Comparison of ENCODE assay signal across 8 cellular contexts in genomic region chr18:23584019-23584970, GRCh38. TPM values are rescaled to one million over a fixed set of nuclear protein-coding genes. Genes with fewer than 3 reads are reported as not detected.
A peak's percentile ranks its signal among the peaks of the same experiment; 100 is the strongest.
DNase-seq lines count a peak whose midpoint lies in the region; ATAC-seq, FAIRE-seq and TF ChIP-seq lines count a peak whose summit lies in the region.

No MANE protein-coding gene starts in this region.

- H3K36me3 ChIP-seq in ES-I3 (ENCODE audit: insufficient read depth, low read length), result no peaks in the 10 kb centered on the region; the same call in 1 of the 2 replicates
- no peaks in the 10 kb centered on the region; the same call in 1 of the 2 replicates for H3K36me3 ChIP-seq in PC-3 (ENCODE audit: low read depth, low read length)
- H3K36me3 ChIP-seq in endothelial cell of umbilical vein (ENCODE audit: control insufficient read depth in 2 of 2, extremely low read depth in 1 of 2, insufficient read depth in 2 of 2, low read length in 2 of 2), result no peaks in the 10 kb centered on the region
- H3K36me3 ChIP-seq in parathyroid adenoma (ENCODE audit: control insufficient read depth, insufficient read depth, low read length), result no peaks in the 10 kb centered on the region

- no peak for ATAC-seq in PC-3

- no peak overlapping the region for H3K27ac ChIP-seq in PC-3 (ENCODE audit: low read length)
- H3K27ac ChIP-seq in endothelial cell of umbilical vein (ENCODE audit: insufficient read depth, low read depth, low read length), result no peak overlapping the region
- H3K27ac ChIP-seq in parathyroid adenoma, result peak overlapping the region; percentile 99

- peaks cover 30% of the 10 kb centered on the region for H4K20me1 ChIP-seq in PC-3 (ENCODE audit: low read length)
- peaks cover 3% of the 10 kb centered on the region for H4K20me1 ChIP-seq in endothelial cell of umbilical vein (replicated peaks; ENCODE audit: control insufficient read depth, extremely low read depth, insufficient read depth, low read length)

- CTCF ChIA-PET in PC-3 (lab: Charles Lee) (no interaction called here), endothelial cell of umbilical vein (lab: Charles Lee) (interaction anchor here (1.5 kb wide), 1 partner anchor 86 kb away, joined by 4 read pairs; no protein-coding TSS in a partner anchor)

- H3K4me1 ChIP-seq in ES-I3 (ENCODE audit: insufficient read depth, low read length) (peaks cover 11% of the 10 kb centered on the region), PC-3 (ENCODE audit: insufficient read depth, low read length) (peaks cover 33% of the 10 kb centered on the region), endothelial cell of umbilical vein (ENCODE audit: control insufficient read depth, extremely low read depth, insufficient read depth, low read length) (peaks cover 18% of the 10 kb centered on the region), parathyroid adenoma (peaks cover 36% of the 10 kb centered on the region)

- H3K27me3 ChIP-seq in PC-3 (ENCODE audit: low read length) (no peaks in the 10 kb centered on the region), endothelial cell of umbilical vein (ENCODE audit: control insufficient read depth in 2 of 2, insufficient read depth in 2 of 2, low read length in 2 of 2) (no peaks in the 10 kb centered on the region), parathyroid adenoma (ENCODE audit: control insufficient read depth, insufficient read depth, low read length) (no peaks in the 10 kb centered on the region)

- H3K4me3 ChIP-seq in PC-3 (ENCODE audit: low read length) (peak overlapping the region; percentile 40; the same call in 1 of the 2 replicates), endothelial cell of umbilical vein (replicated peaks in 1 of 3; ENCODE audit: insufficient read depth in 1 of 3, low read depth in 1 of 3, low read length in 3 of 3) (no peak overlapping the region), parathyroid adenoma (ENCODE audit: low read depth, low read length) (peak overlapping the region; percentile 98)

- H3F3A ChIP-seq in PC-3 (ENCODE audit: low read length, unreplicated experiment), result no peaks in the 10 kb centered on the region

- H3K9me3 ChIP-seq in ES-I3 (ENCODE audit: control insufficient read depth, insufficient read depth, low read length) (no peaks in the 10 kb centered on the region), PC-3 (ENCODE audit: low read length) (no peaks in the 10 kb centered on the region), endothelial cell of umbilical vein (replicated peaks; ENCODE audit: control insufficient read depth, insufficient read depth, low read length) (no peaks in the 10 kb centered on the region), parathyroid adenoma (ENCODE audit: control insufficient read depth, low read length) (no peaks in the 10 kb centered on the region)

- DNase-seq in PC-3 (no peak), endothelial cell of umbilical vein (ENCODE audit: low read depth, low spot score) (no peak), NCI-H1436 treated with DMSO at 0.1 percent for 48 hours (lab: John Stamatoyannopoulos, UW) (no peak), HTR-8/SVneo (ENCODE audit: insufficient read length, low spot score) (no peak), ACHN (no peak)
- DNase-seq in stimulated activated CD4-positive, alpha-beta T cell treated with anti-CD3 and anti-CD28 coated beads, Interleukin-4, amount 100 ng/mL, for 1 hour, result no peak

- in situ Hi-C loops in ACHN (cut with HindIII; ENCODE audit: low pct_ligation_motif_present, low pct_unique_long_range_greater_than_20kb, low sequenced_read_pairs), result no loop called here

- BruUV-seq in PC-3 (replicated peaks; lab: Mats Ljungman, UMichigan), result no TSS peak
- BruUV-seq in endothelial cell of umbilical vein (replicated peaks; lab: Mats Ljungman, UMichigan), result no TSS peak

- H3K9me1 ChIP-seq in endothelial cell of umbilical vein (replicated peaks; ENCODE audit: control insufficient read depth, extremely low read depth, insufficient read depth, low read length), result no peaks in the 10 kb centered on the region

- dilution Hi-C loops in endothelial cell of umbilical vein (cut with MboI; ENCODE audit: extremely low pct_ligation_motif_present, low sequenced_read_pairs), result no loop called here

- no peaks in the 10 kb centered on the region for H3K9me2 ChIP-seq in PC-3 (replicated peaks; ENCODE audit: low read length)

- H2AFZ ChIP-seq in PC-3 (ENCODE audit: low read length), result no peak overlapping the region
- H2AFZ ChIP-seq in endothelial cell of umbilical vein (ENCODE audit: low read depth, low read length), result no peak overlapping the region
- H2AFZ ChIP-seq in parathyroid adenoma, result no peak overlapping the region

- intact Hi-C loops in PC-3 (cut with micrococcal nuclease) (no loop called here), endothelial cell of umbilical vein (cut with micrococcal nuclease) (no loop called here)

- TF ChIP-seq CTCF in PC-3 (conservative IDR thresholded peaks at IDR 0.05; ENCODE audit: low read depth, low read length) (no peak), endothelial cell of umbilical vein (IDR thresholded peaks at IDR 0.05; ENCODE audit: extremely low read depth in 1 of 2, insufficient read depth in 1 of 2, low read depth in 1 of 2, low read length in 2 of 2) (no peak), parathyroid adenoma (IDR thresholded peaks at IDR 0.05) (no peak)

- POLR2A ChIA-PET in PC-3 (lab: Charles Lee; ENCODE audit: unreplicated experiment), result interaction anchor here (0.6 kb wide), 2 partner anchors 485 to 909 kb away, joined by 3 to 11 read pairs; no protein-coding TSS in a partner anchor
- POLR2A ChIA-PET in endothelial cell of umbilical vein (lab: Charles Lee), result no interaction called here

- H3K4me2 ChIP-seq in PC-3 (ENCODE audit: low read length) (peak overlapping the region; percentile 91), endothelial cell of umbilical vein (ENCODE audit: insufficient read depth, low read length) (peak overlapping the region; percentile 33), parathyroid adenoma (ENCODE audit: low read length) (peak overlapping the region; percentile 83)

- TF ChIP-seq POLR2A in endothelial cell of umbilical vein (IDR thresholded peaks at IDR 0.05; ENCODE audit: low read depth, low read length), result no peak

- H3K9ac ChIP-seq in ES-I3 (ENCODE audit: low read depth, low read length) (peak overlapping the region; percentile 2; the same call in 1 of the 2 replicates), PC-3 (ENCODE audit: low read length) (peak overlapping the region; percentile 95; the same call in 1 of the 2 replicates), endothelial cell of umbilical vein (replicated peaks; ENCODE audit: extremely low read depth, insufficient read depth, low read length) (no peak overlapping the region), parathyroid adenoma (no peak overlapping the region)

- FAIRE-seq in endothelial cell of umbilical vein (lab: Jason Lieb, UNC) (no peak), HTR-8/SVneo (lab: Jason Lieb, UNC) (no peak)

- peaks cover 68% of the 10 kb centered on the region for H3K79me2 ChIP-seq in PC-3 (ENCODE audit: low read length)
- H3K79me2 ChIP-seq in endothelial cell of umbilical vein (ENCODE audit: control insufficient read depth, insufficient read depth, low read length), result peaks cover 63% of the 10 kb centered on the region
- peaks cover 60% of the 10 kb centered on the region for H3K79me2 ChIP-seq in parathyroid adenoma

TF ChIP-seq in endothelial cell of umbilical vein, 7 proteins besides CTCF, POLR2A, EP300 and RAD21:
- TF ChIP-seq JUN (IDR thresholded peaks at IDR 0.05; ENCODE audit: borderline replicate concordance, insufficient read depth, insufficient read length, low read depth), result no peak
- no peak for TF ChIP-seq FOS (IDR thresholded peaks at IDR 0.05; ENCODE audit: borderline replicate concordance, insufficient read depth, low read length)
- TF ChIP-seq POLR2AphosphoS5 (IDR thresholded peaks at IDR 0.05; ENCODE audit: insufficient read depth, low read depth, low read length), result no peak
- no peak for TF ChIP-seq GATA2 (IDR thresholded peaks at IDR 0.05; ENCODE audit: insufficient read depth, insufficient read length, low read depth, low read length)
- no peak for TF ChIP-seq EZH2 (IDR thresholded peaks at IDR 0.05; ENCODE audit: borderline replicate concordance, low read depth, low read length, severe bottlenecking)
TF ChIP-seq in endothelial cell of umbilical vein: peak in this region for 0.

RNA-seq across cellular contexts. Expression of gene NPC1, which starts 2.0 kb away (rescaled TPM):
- total RNA-seq in PC-3 (2014; rRNA removed) (85.5 and 122 TPM in 2 replicates), endothelial cell of umbilical vein (45.2 and 58.2 TPM in 2 replicates)
- 38.9 and 40.6 TPM in 2 replicates for polyA plus RNA-seq in endothelial cell of umbilical vein
- polyA plus RNA-seq in endothelial cell of umbilical vein (2011; cell fraction: cytosol; rRNA removed), result 33.1 and 33.7 TPM in 2 replicates
- polyA plus RNA-seq in endothelial cell of umbilical vein (2011; cell fraction: nucleus; rRNA removed), result 62.0 and 72.7 TPM in 2 replicates
- 27.2 and 39.7 TPM in 2 replicates for polyA plus RNA-seq in endothelial cell of umbilical vein (2012)
- 104 and 109 TPM in 2 replicates for polyA minus RNA-seq in endothelial cell of umbilical vein
- polyA minus RNA-seq in endothelial cell of umbilical vein (2011; cell fraction: cytosol; rRNA and poly(A)+ RNA removed), result 82.0 TPM
- 71.9 and 106 TPM in 2 replicates for polyA minus RNA-seq in endothelial cell of umbilical vein (2011; cell fraction: nucleus; rRNA and poly(A)+ RNA removed)

Comparison
In these comparisons a context has a peak if more than half of its experiments do, and no peak if none do; other contexts are left out.
1. H3K9ac ChIP-seq: peak in ES-I3 (single experiment) and PC-3 (single experiment); none in endothelial cell of umbilical vein (single experiment) and parathyroid adenoma (single experiment).
2. H3K4me2 ChIP-seq: peak in every context shown above with its lines; median percentile 91 in PC-3; 83 in parathyroid adenoma; 33 in endothelial cell of umbilical vein.
3. H3K4me3 ChIP-seq: peak in PC-3 (single experiment) and parathyroid adenoma (single experiment); none in endothelial cell of umbilical vein (0 of 3).